Comparison of ENCODE assay signal across 7 cellular contexts in the genomic region with DNA sequence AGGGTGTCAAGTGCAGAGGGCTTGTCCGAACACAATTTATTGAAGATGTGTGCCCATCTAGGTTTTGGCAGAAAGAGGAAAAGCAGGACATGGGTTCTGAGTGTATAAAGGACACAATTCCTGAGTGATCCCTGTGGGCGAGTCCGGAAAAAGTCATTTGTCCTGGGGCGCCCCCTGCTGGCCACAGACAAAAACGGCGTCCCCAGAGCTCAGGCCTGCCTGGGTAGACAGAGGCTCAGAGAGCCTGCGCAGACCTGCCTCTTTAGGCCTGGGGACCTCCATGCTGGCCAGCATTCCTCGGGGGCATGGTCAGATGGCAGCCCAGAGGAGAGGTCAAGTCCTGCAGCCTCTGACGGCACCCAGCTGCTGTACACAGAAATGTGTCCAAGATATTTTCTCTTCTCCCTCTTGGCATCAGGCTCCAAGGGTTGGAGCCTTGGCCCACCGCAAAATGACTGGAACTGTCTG.
DNase-seq lines count a peak whose midpoint lies in the region; ATAC-seq and TF ChIP-seq lines count a peak whose summit lies in the region.

No MANE protein-coding gene starts in this region.

- H3K27me3 Mint-ChIP-seq in progenitor cell of endocrine pancreas: peaks cover 38% of the 10 kb centered on the region

- H3K36me3 Mint-ChIP-seq in activated naive CD4-positive, alpha-beta T cell treated with anti-CD3 and anti-CD28 coated beads, Interleukin-2, amount 50 U/mL, for 72 hours: no peaks in the 10 kb centered on the region
- H3K36me3 Mint-ChIP-seq in progenitor cell of endocrine pancreas (ENCODE audit: insufficient read depth): no peaks in the 10 kb centered on the region

- WGBS in SK-N-SH (ENCODE audit: low lambda C conversion rate): 0% methylated on average over 6 of the region's 10 CpGs

- no peak overlapping the region for H3K9ac ChIP-seq in SK-N-SH

- no peaks in the 10 kb centered on the region for H3F3A ChIP-seq in SK-N-SH (replicated peaks; ENCODE audit: insufficient read depth)

- TF ChIP-seq EP300 in SK-N-SH (IDR thresholded peaks at IDR 0.05; ENCODE audit: borderline replicate concordance in 1 of 2, low read depth in 1 of 2, low read length in 1 of 2): 0 out of 4 replicates have a peak, but pooled peaks of 1 of the 2 experiments have one; percentile 10

- no peaks in the 10 kb centered on the region for H3K9me3 ChIP-seq in SK-N-SH
- no peaks in the 10 kb centered on the region for H3K9me3 ChIP-seq in vagina

- TF ChIP-seq CTCF in GM12875 (IDR thresholded peaks at IDR 0.05; ENCODE audit: borderline replicate concordance, insufficient read depth, low read depth, low read length) (peak; percentile 81), SK-N-SH (IDR thresholded peaks at IDR 0.05) (peak; percentile 89), progenitor cell of endocrine pancreas (IDR thresholded peaks at IDR 0.05; ENCODE audit: unreplicated experiment) (peak; percentile 97), vagina (IDR thresholded peaks at IDR 0.05) (peak; percentile 87 to 96 (median 89))

- CTCF ChIA-PET in SK-N-SH (lab: Yijun Ruan, JAX): interaction anchor here (0.6 to 11.1 kb wide), 51 partner anchors 9 to 1093 kb away, joined by 3 to 410 read pairs (median 6); a partner anchor contains a TSS

- no peaks in the 10 kb centered on the region for H3K79me2 ChIP-seq in SK-N-SH (ENCODE audit: insufficient read depth)

- H2AFZ ChIP-seq in SK-N-SH (ENCODE audit: low read depth): 0 out of 2 replicates have a peak overlapping the region, but pooled peaks have one; percentile 12

- H3K9me2 ChIP-seq in SK-N-SH: no peaks in the 10 kb centered on the region

- no peaks in the 10 kb centered on the region for H3K4me1 Mint-ChIP-seq in progenitor cell of endocrine pancreas (ENCODE audit: low read depth)

- peak; percentile 97 for TF ChIP-seq RAD21 in SK-N-SH (IDR thresholded peaks at IDR 0.05; ENCODE audit: low read length)

- H3K9me3 Mint-ChIP-seq in activated naive CD4-positive, alpha-beta T cell treated with anti-CD3 and anti-CD28 coated beads, Interleukin-2, amount 50 U/mL, for 72 hours: no peaks in the 10 kb centered on the region
- no peaks in the 10 kb centered on the region for H3K9me3 Mint-ChIP-seq in progenitor cell of endocrine pancreas (ENCODE audit: low read depth)

- H3K4me3 Mint-ChIP-seq in progenitor cell of endocrine pancreas (ENCODE audit: low read depth): no peak overlapping the region

- peak overlapping the region in 1 of 2 donors; percentile 76 for H3K27ac Mint-ChIP-seq in activated naive CD4-positive, alpha-beta T cell treated with anti-CD3 and anti-CD28 coated beads, Interleukin-2, amount 50 U/mL, for 72 hours
- H3K27ac Mint-ChIP-seq in progenitor cell of endocrine pancreas: no peak overlapping the region

- TF ChIP-seq POLR2A in vagina (IDR thresholded peaks at IDR 0.05): no peak

- H3K4me3 ChIP-seq in GM12875 (ENCODE audit: low read depth, low read length): no peak overlapping the region
- peak overlapping the region in 1 of 2 experiments; percentile 2; a peak in 1 of 4 replicates for H3K4me3 ChIP-seq in SK-N-SH (ENCODE audit: low read depth in 2 of 2, low read length in 1 of 2)
- H3K4me3 ChIP-seq in vagina: no peak overlapping the region

- H3K4me1 ChIP-seq in SK-N-SH (ENCODE audit: control insufficient read depth in 1 of 2, insufficient read depth in 2 of 2, low read depth in 1 of 2, low read length in 1 of 2) (peaks cover 0 to 44% of the 10 kb centered on the region in 2 experiments; a peak in 2 of 4 replicates), vagina (no peaks in the 10 kb centered on the region)

- H3K27me3 ChIP-seq in SK-N-SH (ENCODE audit: insufficient read depth) (peaks cover 2% of the 10 kb centered on the region; the same call in 1 of the 2 replicates), vagina (no peaks in the 10 kb centered on the region)

- POLR2A ChIA-PET in SK-N-SH (lab: Yijun Ruan, JAX): interaction anchor here (1.2 kb wide), 1 partner anchor 22 kb away, joined by 3 read pairs; no protein-coding TSS in a partner anchor

- intact Hi-C loops in Right ventricle myocardium superior (cut with DNase I) (loop anchor here (1.0 kb wide), 1 partner anchor 115 kb away; no protein-coding TSS in a partner anchor), vagina (cut with DNase I) (loop anchor here (2.0 kb wide), 1 partner anchor 115 kb away; no protein-coding TSS in a partner anchor)

- H3K4me2 ChIP-seq in SK-N-SH: no peak overlapping the region

- no peaks in the 10 kb centered on the region for H3K36me3 ChIP-seq in SK-N-SH (replicated peaks in 1 of 2; ENCODE audit: control insufficient read depth in 1 of 2, insufficient read depth in 2 of 2, low read length in 1 of 2)
- no peaks in the 10 kb centered on the region for H3K36me3 ChIP-seq in vagina

- peak; percentile 89 to 92 for ATAC-seq in activated naive CD4-positive, alpha-beta T cell treated with anti-CD3 and anti-CD28 coated beads, Interleukin-2, amount 50 U/mL, for 72 hours
- peak; percentile 91 for ATAC-seq in Right ventricle myocardium superior (ENCODE audit: poor library complexity)

- H3K27ac ChIP-seq in SK-N-SH (ENCODE audit: low read depth in 2 of 2, low read length in 1 of 2) (no peak overlapping the region), vagina (no peak overlapping the region)

- H4K20me1 ChIP-seq in SK-N-SH (ENCODE audit: insufficient read depth): no peaks in the 10 kb centered on the region

- peak; percentile 72 for DNase-seq in M059J (ENCODE audit: low read depth)
- peak; percentile 86 for DNase-seq in SK-N-SH
- peak; percentile 74 to 84 for DNase-seq in activated naive CD4-positive, alpha-beta T cell treated with anti-CD3 and anti-CD28 coated beads, Interleukin-2, amount 50 U/mL, for 72 hours (ENCODE audit: low spot score in 2 of 2)
- DNase-seq in Right ventricle myocardium superior: peak; percentile 82
- peak; percentile 87 for DNase-seq in progenitor cell of endocrine pancreas (ENCODE audit: low spot score, unreplicated experiment)
- no peak for DNase-seq in vagina (ENCODE audit: extremely low spot score in 2 of 2)

TF ChIP-seq in SK-N-SH, 30 proteins besides CTCF, POLR2A, EP300 and RAD21:
- TF ChIP-seq, protein P1, sequence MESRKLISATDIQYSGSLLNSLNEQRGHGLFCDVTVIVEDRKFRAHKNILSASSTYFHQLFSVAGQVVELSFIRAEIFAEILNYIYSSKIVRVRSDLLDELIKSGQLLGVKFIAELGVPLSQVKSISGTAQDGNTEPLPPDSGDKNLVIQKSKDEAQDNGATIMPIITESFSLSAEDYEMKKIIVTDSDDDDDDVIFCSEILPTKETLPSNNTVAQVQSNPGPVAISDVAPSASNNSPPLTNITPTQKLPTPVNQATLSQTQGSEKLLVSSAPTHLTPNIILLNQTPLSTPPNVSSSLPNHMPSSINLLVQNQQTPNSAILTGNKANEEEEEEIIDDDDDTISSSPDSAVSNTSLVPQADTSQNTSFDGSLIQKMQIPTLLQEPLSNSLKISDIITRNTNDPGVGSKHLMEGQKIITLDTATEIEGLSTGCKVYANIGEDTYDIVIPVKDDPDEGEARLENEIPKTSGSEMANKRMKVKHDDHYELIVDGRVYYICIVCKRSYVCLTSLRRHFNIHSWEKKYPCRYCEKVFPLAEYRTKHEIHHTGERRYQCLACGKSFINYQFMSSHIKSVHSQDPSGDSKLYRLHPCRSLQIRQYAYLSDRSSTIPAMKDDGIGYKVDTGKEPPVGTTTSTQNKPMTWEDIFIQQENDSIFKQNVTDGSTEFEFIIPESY (IDR thresholded peaks at IDR 0.05; ENCODE audit: borderline replicate concordance, low read depth): no peak
- TF ChIP-seq CHD2 (IDR thresholded peaks at IDR 0.05; ENCODE audit: low read length, partially characterized antibody) (peak; percentile 46), RCOR1 (IDR thresholded peaks at IDR 0.05; ENCODE audit: low read length) (0 out of 2 replicates have a peak, but pooled peaks have one; percentile 12), FOXJ3 (CRISPR knock-in tag; IDR thresholded peaks at IDR 0.05) (no peak), NRF1 (IDR thresholded peaks at IDR 0.05; ENCODE audit: low read depth, low read length) (peak; percentile 57), SMC3 (IDR thresholded peaks at IDR 0.05; ENCODE audit: low read depth, low read length) (peak; percentile 98), FOXM1 (IDR thresholded peaks at IDR 0.05; ENCODE audit: low read depth) (no peak), TEAD4 (IDR thresholded peaks at IDR 0.05; ENCODE audit: borderline replicate concordance, insufficient read depth) (no peak), RFX5 (IDR thresholded peaks at IDR 0.05; ENCODE audit: low read length) (no peak), SIN3A (IDR thresholded peaks at IDR 0.05; ENCODE audit: borderline replicate concordance, low read depth, low read length) (no peak), TCF12 (IDR thresholded peaks at IDR 0.05) (no peak), MXI1 (IDR thresholded peaks at IDR 0.05; ENCODE audit: low read depth, low read length) (peak; percentile 48; the same call in 1 of the 2 replicates)
- TF ChIP-seq, protein P2, sequence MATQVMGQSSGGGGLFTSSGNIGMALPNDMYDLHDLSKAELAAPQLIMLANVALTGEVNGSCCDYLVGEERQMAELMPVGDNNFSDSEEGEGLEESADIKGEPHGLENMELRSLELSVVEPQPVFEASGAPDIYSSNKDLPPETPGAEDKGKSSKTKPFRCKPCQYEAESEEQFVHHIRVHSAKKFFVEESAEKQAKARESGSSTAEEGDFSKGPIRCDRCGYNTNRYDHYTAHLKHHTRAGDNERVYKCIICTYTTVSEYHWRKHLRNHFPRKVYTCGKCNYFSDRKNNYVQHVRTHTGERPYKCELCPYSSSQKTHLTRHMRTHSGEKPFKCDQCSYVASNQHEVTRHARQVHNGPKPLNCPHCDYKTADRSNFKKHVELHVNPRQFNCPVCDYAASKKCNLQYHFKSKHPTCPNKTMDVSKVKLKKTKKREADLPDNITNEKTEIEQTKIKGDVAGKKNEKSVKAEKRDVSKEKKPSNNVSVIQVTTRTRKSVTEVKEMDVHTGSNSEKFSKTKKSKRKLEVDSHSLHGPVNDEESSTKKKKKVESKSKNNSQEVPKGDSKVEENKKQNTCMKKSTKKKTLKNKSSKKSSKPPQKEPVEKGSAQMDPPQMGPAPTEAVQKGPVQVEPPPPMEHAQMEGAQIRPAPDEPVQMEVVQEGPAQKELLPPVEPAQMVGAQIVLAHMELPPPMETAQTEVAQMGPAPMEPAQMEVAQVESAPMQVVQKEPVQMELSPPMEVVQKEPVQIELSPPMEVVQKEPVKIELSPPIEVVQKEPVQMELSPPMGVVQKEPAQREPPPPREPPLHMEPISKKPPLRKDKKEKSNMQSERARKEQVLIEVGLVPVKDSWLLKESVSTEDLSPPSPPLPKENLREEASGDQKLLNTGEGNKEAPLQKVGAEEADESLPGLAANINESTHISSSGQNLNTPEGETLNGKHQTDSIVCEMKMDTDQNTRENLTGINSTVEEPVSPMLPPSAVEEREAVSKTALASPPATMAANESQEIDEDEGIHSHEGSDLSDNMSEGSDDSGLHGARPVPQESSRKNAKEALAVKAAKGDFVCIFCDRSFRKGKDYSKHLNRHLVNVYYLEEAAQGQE (IDR thresholded peaks at IDR 0.05; ENCODE audit: low read depth, low read length): no peak

Comparison
In these comparisons a context has a peak if more than half of its experiments do, and no peak if none do; other contexts are left out.
1. DNase-seq: peak in M059J (single experiment), SK-N-SH (single experiment), activated naive CD4-positive, alpha-beta T cell treated with anti-CD3 and anti-CD28 coated beads, Interleukin-2, amount 50 U/mL, for 72 hours (2 of 2), Right ventricle myocardium superior (single experiment) and progenitor cell of endocrine pancreas (single experiment); none in vagina (0 of 2).
2. Peak in every context shown above with its lines, with median percentiles within 50 percentile points of each other: CTCF ChIP-seq.